ENCODE assay signal across 1 cellular context in genomic region chr2:199911052-199911876, GRCh38.
TF ChIP-seq lines count a peak whose summit lies in the region.

C2orf69 (plus strand) TSS chr2:199911293; CDS start chr2:199911439, 146 bp downstream.

TF ChIP-seq in HepG2, 621 proteins besides CTCF, POLR2A, EP300 and RAD21 (continued from another document and continues in another):
- TF ChIP-seq, protein P1, sequence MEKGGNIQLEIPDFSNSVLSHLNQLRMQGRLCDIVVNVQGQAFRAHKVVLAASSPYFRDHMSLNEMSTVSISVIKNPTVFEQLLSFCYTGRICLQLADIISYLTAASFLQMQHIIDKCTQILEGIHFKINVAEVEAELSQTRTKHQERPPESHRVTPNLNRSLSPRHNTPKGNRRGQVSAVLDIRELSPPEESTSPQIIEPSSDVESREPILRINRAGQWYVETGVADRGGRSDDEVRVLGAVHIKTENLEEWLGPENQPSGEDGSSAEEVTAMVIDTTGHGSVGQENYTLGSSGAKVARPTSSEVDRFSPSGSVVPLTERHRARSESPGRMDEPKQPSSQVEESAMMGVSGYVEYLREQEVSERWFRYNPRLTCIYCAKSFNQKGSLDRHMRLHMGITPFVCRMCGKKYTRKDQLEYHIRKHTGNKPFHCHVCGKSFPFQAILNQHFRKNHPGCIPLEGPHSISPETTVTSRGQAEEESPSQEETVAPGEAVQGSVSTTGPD (CRISPR knock-in tag; IDR thresholded peaks at IDR 0.05), result no peak
- no peak for TF ChIP-seq RBM22 (optimal IDR thresholded peaks at IDR 0.05; ENCODE audit: low read length)
- TF ChIP-seq, protein P2, sequence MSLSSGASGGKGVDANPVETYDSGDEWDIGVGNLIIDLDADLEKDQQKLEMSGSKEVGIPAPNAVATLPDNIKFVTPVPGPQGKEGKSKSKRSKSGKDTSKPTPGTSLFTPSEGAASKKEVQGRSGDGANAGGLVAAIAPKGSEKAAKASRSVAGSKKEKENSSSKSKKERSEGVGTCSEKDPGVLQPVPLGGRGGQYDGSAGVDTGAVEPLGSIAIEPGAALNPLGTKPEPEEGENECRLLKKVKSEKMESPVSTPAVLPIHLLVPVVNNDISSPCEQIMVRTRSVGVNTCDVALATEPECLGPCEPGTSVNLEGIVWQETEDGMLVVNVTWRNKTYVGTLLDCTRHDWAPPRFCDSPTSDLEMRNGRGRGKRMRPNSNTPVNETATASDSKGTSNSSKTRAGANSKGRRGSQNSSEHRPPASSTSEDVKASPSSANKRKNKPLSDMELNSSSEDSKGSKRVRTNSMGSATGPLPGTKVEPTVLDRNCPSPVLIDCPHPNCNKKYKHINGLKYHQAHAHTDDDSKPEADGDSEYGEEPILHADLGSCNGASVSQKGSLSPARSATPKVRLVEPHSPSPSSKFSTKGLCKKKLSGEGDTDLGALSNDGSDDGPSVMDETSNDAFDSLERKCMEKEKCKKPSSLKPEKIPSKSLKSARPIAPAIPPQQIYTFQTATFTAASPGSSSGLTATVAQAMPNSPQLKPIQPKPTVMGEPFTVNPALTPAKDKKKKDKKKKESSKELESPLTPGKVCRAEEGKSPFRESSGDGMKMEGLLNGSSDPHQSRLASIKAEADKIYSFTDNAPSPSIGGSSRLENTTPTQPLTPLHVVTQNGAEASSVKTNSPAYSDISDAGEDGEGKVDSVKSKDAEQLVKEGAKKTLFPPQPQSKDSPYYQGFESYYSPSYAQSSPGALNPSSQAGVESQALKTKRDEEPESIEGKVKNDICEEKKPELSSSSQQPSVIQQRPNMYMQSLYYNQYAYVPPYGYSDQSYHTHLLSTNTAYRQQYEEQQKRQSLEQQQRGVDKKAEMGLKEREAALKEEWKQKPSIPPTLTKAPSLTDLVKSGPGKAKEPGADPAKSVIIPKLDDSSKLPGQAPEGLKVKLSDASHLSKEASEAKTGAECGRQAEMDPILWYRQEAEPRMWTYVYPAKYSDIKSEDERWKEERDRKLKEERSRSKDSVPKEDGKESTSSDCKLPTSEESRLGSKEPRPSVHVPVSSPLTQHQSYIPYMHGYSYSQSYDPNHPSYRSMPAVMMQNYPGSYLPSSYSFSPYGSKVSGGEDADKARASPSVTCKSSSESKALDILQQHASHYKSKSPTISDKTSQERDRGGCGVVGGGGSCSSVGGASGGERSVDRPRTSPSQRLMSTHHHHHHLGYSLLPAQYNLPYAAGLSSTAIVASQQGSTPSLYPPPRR (CRISPR knock-in tag; IDR thresholded peaks at IDR 0.05; ENCODE audit: borderline replicate concordance), result no peak; the same call in 1 of the 2 replicates
- TF ChIP-seq MAF1 (CRISPR knock-in tag; IDR thresholded peaks at IDR 0.05; ENCODE audit: borderline replicate concordance), result peak; percentile 91; the same call in 1 of the 2 replicates
- TF ChIP-seq KLF13 (CRISPR knock-in tag; IDR thresholded peaks at IDR 0.05), result no peak
- peak; percentile 36; the same call in 1 of the 2 replicates for TF ChIP-seq PAWR (CRISPR knock-in tag; IDR thresholded peaks at IDR 0.05; ENCODE audit: borderline replicate concordance)
- TF ChIP-seq ZNF260 (CRISPR knock-in tag; IDR thresholded peaks at IDR 0.05; ENCODE audit: borderline replicate concordance, low read depth), result no peak
- peak; percentile 71 for TF ChIP-seq ATF1 (CRISPR knock-in tag; IDR thresholded peaks at IDR 0.05)
- peak; percentile 56; the same call in 1 of the 2 replicates for TF ChIP-seq ZNF770 (CRISPR knock-in tag; IDR thresholded peaks at IDR 0.05)
- TF ChIP-seq MNT (IDR thresholded peaks at IDR 0.05), result peak; percentile 71
- no peak for TF ChIP-seq MTF1 (CRISPR knock-in tag; IDR thresholded peaks at IDR 0.05)
- peak; percentile 93 for TF ChIP-seq TBX2 (CRISPR knock-in tag; IDR thresholded peaks at IDR 0.05; ENCODE audit: borderline replicate concordance)
- TF ChIP-seq ZNF460 (CRISPR knock-in tag; IDR thresholded peaks at IDR 0.05; ENCODE audit: borderline replicate concordance), result no peak; the same call in 1 of the 2 replicates
- no peak for TF ChIP-seq FOSL1 (CRISPR knock-in tag; IDR thresholded peaks at IDR 0.05; ENCODE audit: borderline replicate concordance)
- TF ChIP-seq HOXA5 (CRISPR knock-in tag; IDR thresholded peaks at IDR 0.05), result peak; percentile 93
- no peak for TF ChIP-seq TOE1 (CRISPR knock-in tag; IDR thresholded peaks at IDR 0.05)
- TF ChIP-seq, protein P3, sequence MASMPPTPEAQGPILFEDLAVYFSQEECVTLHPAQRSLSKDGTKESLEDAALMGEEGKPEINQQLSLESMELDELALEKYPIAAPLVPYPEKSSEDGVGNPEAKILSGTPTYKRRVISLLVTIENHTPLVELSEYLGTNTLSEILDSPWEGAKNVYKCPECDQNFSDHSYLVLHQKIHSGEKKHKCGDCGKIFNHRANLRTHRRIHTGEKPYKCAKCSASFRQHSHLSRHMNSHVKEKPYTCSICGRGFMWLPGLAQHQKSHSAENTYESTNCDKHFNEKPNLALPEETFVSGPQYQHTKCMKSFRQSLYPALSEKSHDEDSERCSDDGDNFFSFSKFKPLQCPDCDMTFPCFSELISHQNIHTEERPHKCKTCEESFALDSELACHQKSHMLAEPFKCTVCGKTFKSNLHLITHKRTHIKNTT (CRISPR knock-in tag; IDR thresholded peaks at IDR 0.05), result no peak
- peak; percentile 65; the same call in 1 of the 2 replicates for TF ChIP-seq ZNF737 (CRISPR knock-in tag; IDR thresholded peaks at IDR 0.05; ENCODE audit: borderline replicate concordance)
- TF ChIP-seq, protein P4, sequence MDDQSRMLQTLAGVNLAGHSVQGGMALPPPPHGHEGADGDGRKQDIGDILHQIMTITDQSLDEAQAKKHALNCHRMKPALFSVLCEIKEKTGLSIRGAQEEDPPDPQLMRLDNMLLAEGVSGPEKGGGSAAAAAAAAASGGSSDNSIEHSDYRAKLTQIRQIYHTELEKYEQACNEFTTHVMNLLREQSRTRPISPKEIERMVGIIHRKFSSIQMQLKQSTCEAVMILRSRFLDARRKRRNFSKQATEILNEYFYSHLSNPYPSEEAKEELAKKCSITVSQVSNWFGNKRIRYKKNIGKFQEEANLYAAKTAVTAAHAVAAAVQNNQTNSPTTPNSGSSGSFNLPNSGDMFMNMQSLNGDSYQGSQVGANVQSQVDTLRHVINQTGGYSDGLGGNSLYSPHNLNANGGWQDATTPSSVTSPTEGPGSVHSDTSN (CRISPR knock-in tag; IDR thresholded peaks at IDR 0.05; ENCODE audit: borderline replicate concordance), result peak; percentile 52; the same call in 1 of the 2 replicates
- 0 out of 2 replicates have a peak, but pooled peaks have one; percentile 70 for TF ChIP-seq NKX3-1 (CRISPR knock-in tag; IDR thresholded peaks at IDR 0.05)
- peak; percentile 37 for TF ChIP-seq YY1 (IDR thresholded peaks at IDR 0.05; ENCODE audit: insufficient read depth, insufficient replicate concordance, low read depth, low read length)
- peak; percentile 76 for TF ChIP-seq SRY (CRISPR knock-in tag; IDR thresholded peaks at IDR 0.05)
- no peak for TF ChIP-seq ZC3H4 (CRISPR knock-in tag; IDR thresholded peaks at IDR 0.05; ENCODE audit: borderline replicate concordance)
- TF ChIP-seq GABPB1 (CRISPR knock-in tag; IDR thresholded peaks at IDR 0.05), result peak; percentile 86
- no peak; the same call in 1 of the 2 replicates for TF ChIP-seq ZNF570 (CRISPR knock-in tag; IDR thresholded peaks at IDR 0.05; ENCODE audit: borderline replicate concordance)
- no peak for TF ChIP-seq ADNP (CRISPR knock-in tag; IDR thresholded peaks at IDR 0.05)
- no peak for TF ChIP-seq NCOA5 (CRISPR knock-in tag; IDR thresholded peaks at IDR 0.05)
- TF ChIP-seq GTF3A (CRISPR knock-in tag; conservative IDR thresholded peaks at IDR 0.05), result no peak
- TF ChIP-seq, protein P5, sequence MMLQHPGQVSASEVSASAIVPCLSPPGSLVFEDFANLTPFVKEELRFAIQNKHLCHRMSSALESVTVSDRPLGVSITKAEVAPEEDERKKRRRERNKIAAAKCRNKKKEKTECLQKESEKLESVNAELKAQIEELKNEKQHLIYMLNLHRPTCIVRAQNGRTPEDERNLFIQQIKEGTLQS (CRISPR knock-in tag; IDR thresholded peaks at IDR 0.05), result peak; percentile 44; the same call in 1 of the 2 replicates
- peak; percentile 91 for TF ChIP-seq CAMTA2 (CRISPR knock-in tag; IDR thresholded peaks at IDR 0.05; ENCODE audit: borderline replicate concordance)
- TF ChIP-seq TFAP4 (IDR thresholded peaks at IDR 0.05; ENCODE audit: borderline replicate concordance, low read depth), result 0 out of 2 replicates have a peak, but pooled peaks have one; percentile 3
- TF ChIP-seq ZNF7 (CRISPR knock-in tag; IDR thresholded peaks at IDR 0.05), result 0 out of 2 replicates have a peak, but pooled peaks have one; percentile 21
- TF ChIP-seq U2AF2 (IDR thresholded peaks at IDR 0.05; ENCODE audit: low read depth, low read length), result no peak
- TF ChIP-seq ZNF318 (CRISPR knock-in tag; IDR thresholded peaks at IDR 0.05), result no peak; the same call in 1 of the 2 replicates
- TF ChIP-seq ZNF20 (CRISPR knock-in tag; IDR thresholded peaks at IDR 0.05), result no peak
- peak; percentile 49; the same call in 1 of the 2 replicates for TF ChIP-seq FIP1L1 (IDR thresholded peaks at IDR 0.05; ENCODE audit: borderline replicate concordance, insufficient read depth, low read depth, low read length)
- peak; percentile 98 for TF ChIP-seq ZNF788 (CRISPR knock-in tag; IDR thresholded peaks at IDR 0.05; ENCODE audit: borderline replicate concordance)
